ENCODE assay signal across 9 cellular contexts in genomic region chr19:16062789-16063188, GRCh38. TPM values are rescaled to one million over a fixed set of nuclear protein-coding genes. Genes with fewer than 3 reads are reported as not detected.
DNase-seq lines count a peak whose midpoint lies in the region; ATAC-seq and TF ChIP-seq lines count a peak whose summit lies in the region.
"Had no signal": no experiment of that assay in that cellular context is flagged by ENCODE, and none has a peak within 500 bp of the region (broad histone marks: within the 10 kb centered on the region; RNA-seq: fewer than 3 reads in every experiment).

No MANE protein-coding gene starts in this region.

- peaks cover 27% of the 10 kb centered on the region for H3K4me1 ChIP-seq in ACC112 (ENCODE audit: control insufficient read depth, insufficient read depth, low read length, unreplicated experiment)
- H3K4me1 ChIP-seq in RWPE2 (ENCODE audit: insufficient read depth, poor library complexity, severe bottlenecking): peaks cover 3% of the 10 kb centered on the region

- TF ChIP-seq CTCF in GM13976 (IDR thresholded peaks at IDR 0.05; ENCODE audit: borderline replicate concordance, control extremely low read depth, extremely low read depth, insufficient read depth, missing control alignments) (peak; percentile 73), RWPE2 (IDR thresholded peaks at IDR 0.05; ENCODE audit: poor library complexity, severe bottlenecking) (peak; percentile 80)

- no peak overlapping the region for H2AFZ ChIP-seq in ACC112 (ENCODE audit: low read length, unreplicated experiment)

- intact Hi-C loops in left cardiac atrium (cut with DNase I): no loop called here

- H3K27me3 ChIP-seq in ACC112 (ENCODE audit: insufficient read depth, low read length) (no peaks in the 10 kb centered on the region), RWPE2 (ENCODE audit: insufficient read depth, poor library complexity, severe bottlenecking) (no peaks in the 10 kb centered on the region)

- in situ Hi-C loops in GM13976 (cut with MboI; ENCODE audit: low sequenced_read_pairs, unreplicated experiment): no loop called here

- peaks cover 11% of the 10 kb centered on the region for H3K79me2 ChIP-seq in ACC112 (ENCODE audit: control insufficient read depth, insufficient read depth, low read length, unreplicated experiment)

- H3K9me3 ChIP-seq in RWPE2 (ENCODE audit: severe bottlenecking): no peaks in the 10 kb centered on the region

- DNase-seq in GM13976 (ENCODE audit: low spot score): peak; percentile 67
- no peak for DNase-seq in RWPE2 (ENCODE audit: low spot score)
- DNase-seq in activated effector memory CD4-positive, alpha-beta T cell treated with anti-CD3 and anti-CD28 coated beads, Interleukin-2, amount 50 U/mL, for 16 hours: peak; percentile 89
- DNase-seq in left cardiac atrium: peak; percentile 46
- DNase-seq in stimulated activated CD4-positive, alpha-beta T cell treated with anti-CD3 and anti-CD28 coated beads, Interleukin-1b, Interleukin-23, amount 100 ng/mL, for 4 hours (ENCODE audit: low read depth in 2 of 2): peak; percentile 61 to 66
- DNase-seq in SK-N-DZ (ENCODE audit: low spot score): no peak

- no peak for ATAC-seq in RWPE2 (ENCODE audit: low read depth)
- peak in 1 of 2 donors; percentile 27 for ATAC-seq in left cardiac atrium
- no peak for ATAC-seq in GM21717 (IDR thresholded peaks at IDR 0.05; ENCODE audit: unreplicated experiment)

- H3K36me3 ChIP-seq in ACC112 (ENCODE audit: insufficient read depth, low read length): no peaks in the 10 kb centered on the region
- H3K36me3 ChIP-seq in RWPE2 (ENCODE audit: low read depth): no peaks in the 10 kb centered on the region

- H3K27ac ChIP-seq in ACC112 (ENCODE audit: low read depth, low read length) (peak overlapping the region; percentile 99), RWPE2 (ENCODE audit: poor library complexity, severe bottlenecking) (no peak overlapping the region)
- H3K27ac ChIP-seq: epithelial cell of prostate had no signal

- H3K4me3 ChIP-seq in ACC112 (ENCODE audit: low read depth, low read length) (no peak overlapping the region), RWPE2 (ENCODE audit: severe bottlenecking) (no peak overlapping the region)

RNA-seq across cellular contexts. Expression of gene TPM4, which starts 13.5 kb away (rescaled TPM):
- total RNA-seq in left cardiac atrium: 100 to 1,000 TPM; 183 to 310 TPM
- polyA plus RNA-seq in SK-N-DZ (2014; cell fraction: cytosol; rRNA removed): 173 and 190 TPM in 2 replicates
- polyA plus RNA-seq in SK-N-DZ (2014; cell fraction: nucleus; rRNA removed): 78.2 and 86.9 TPM in 2 replicates

RNA-seq across cellular contexts. Expression of gene RAB8A, which starts 48.9 kb away (rescaled TPM):
- 10 to 100 TPM; 28.2 to 29.8 TPM for total RNA-seq in left cardiac atrium
- 44.3 and 48.2 TPM in 2 replicates for polyA plus RNA-seq in SK-N-DZ (2014; cell fraction: cytosol; rRNA removed)
- polyA plus RNA-seq in SK-N-DZ (2014; cell fraction: nucleus; rRNA removed): 19.6 and 19.9 TPM in 2 replicates

Comparison
In these comparisons a context has a peak if more than half of its experiments do, and no peak if none do; other contexts are left out.
1. DNase-seq: peak in GM13976 (single experiment), activated effector memory CD4-positive, alpha-beta T cell treated with anti-CD3 and anti-CD28 coated beads, Interleukin-2, amount 50 U/mL, for 16 hours (single experiment), left cardiac atrium (single experiment) and stimulated activated CD4-positive, alpha-beta T cell treated with anti-CD3 and anti-CD28 coated beads, Interleukin-1b, Interleukin-23, amount 100 ng/mL, for 4 hours (2 of 2); none in RWPE2 (single experiment) and SK-N-DZ (single experiment).